Comparison of ENCODE assay signal across 11 cellular contexts in the genomic region with DNA sequence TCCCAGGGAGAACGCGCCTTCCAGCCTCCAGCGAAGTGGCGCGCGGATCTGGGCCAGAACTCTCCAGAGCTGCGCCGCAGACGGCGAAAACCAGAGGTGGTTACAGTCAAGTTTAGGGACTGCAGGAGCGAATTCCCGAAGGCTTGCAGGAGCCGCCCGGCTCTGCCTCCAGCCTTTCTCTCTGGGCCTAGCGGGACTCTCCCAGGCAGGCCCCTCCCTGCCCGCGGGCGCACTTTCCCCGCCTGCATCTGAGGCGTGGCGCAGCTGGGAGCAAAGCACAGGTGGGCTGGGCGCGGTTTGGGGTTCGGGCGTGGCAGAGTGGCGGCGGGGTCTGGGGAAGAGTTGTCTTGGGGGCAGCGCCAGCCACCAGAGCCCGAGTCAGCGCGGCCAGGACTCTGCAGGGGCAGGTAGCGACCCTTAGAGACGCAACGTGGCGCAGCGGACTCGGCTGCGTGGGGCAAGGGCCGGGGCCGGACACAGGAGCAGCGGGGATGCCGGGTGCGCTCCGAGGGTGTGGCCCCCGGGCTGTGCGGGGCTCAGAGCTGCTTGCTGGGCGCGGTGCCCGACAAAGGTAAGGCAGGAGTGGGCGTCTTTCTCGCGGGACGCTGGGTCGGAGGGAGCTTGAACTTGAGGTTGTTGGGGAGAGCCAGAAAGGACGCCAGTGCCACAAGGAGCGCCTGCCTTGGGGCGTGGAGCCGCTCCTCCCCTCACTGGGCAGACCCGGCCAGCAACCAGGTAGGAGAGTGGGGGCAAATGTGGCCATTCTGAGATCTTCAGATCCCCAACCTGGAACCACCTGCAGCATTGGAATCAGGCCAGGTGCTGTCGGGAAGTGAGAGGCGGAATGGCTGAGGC.
A peak's percentile ranks its signal among the peaks of the same experiment; 100 is the strongest.
DNase-seq lines count a peak whose midpoint lies in the region; ATAC-seq, FAIRE-seq and TF ChIP-seq lines count a peak whose summit lies in the region.
"Had no signal": no experiment of that assay in that cellular context is flagged by ENCODE, and none has a peak within 500 bp of the region (broad histone marks: within the 10 kb centered on the region; RNA-seq: fewer than 3 reads in every experiment).

No MANE protein-coding gene starts in this region.

- no peak for ATAC-seq in HG03342 (IDR thresholded peaks at IDR 0.05; ENCODE audit: unreplicated experiment)

- no peaks in the 10 kb centered on the region for H4K20me1 ChIP-seq in astrocyte (ENCODE audit: insufficient read depth, low read length)

- H2AFZ ChIP-seq in astrocyte (ENCODE audit: low read depth, low read length): peak overlapping the region; percentile 66

- H3K9me3 ChIP-seq in astrocyte (ENCODE audit: insufficient read depth, low read depth, low read length) (peaks cover 2% of the 10 kb centered on the region), skeletal muscle satellite cell (replicated peaks; ENCODE audit: low read length) (no peaks in the 10 kb centered on the region)
- H3K9me3 ChIP-seq: ascending aorta had no signal

- peak; percentile 50 for DNase-seq in NCI-H1105 (lab: John Stamatoyannopoulos, UW)
- peak; percentile 4 for DNase-seq in astrocyte (ENCODE audit: low read depth)
- DNase-seq in islet precursor cell: peak; percentile 84
- DNase-seq in T-helper 9 cell: no peak
- no peak for DNase-seq in NCI-H1436 (lab: John Stamatoyannopoulos, UW)
- DNase-seq: activated CD8-positive, alpha-beta memory T cell treated with anti-CD3 and anti-CD28 coated beads, Interleukin-2, amount 50 U/mL, for 48 hours; NCI-H187 treated with DMSO at 0.1 percent for 48 hours had no signal

- H3K36me3 Mint-ChIP-seq in astrocyte (ENCODE audit: low read depth, unreplicated experiment): no peaks in the 10 kb centered on the region

- H3K27ac ChIP-seq in astrocyte (ENCODE audit: low read depth, low read length): no peak overlapping the region
- H3K27ac ChIP-seq: ascending aorta had no signal

- no peak for FAIRE-seq in astrocyte (lab: Jason Lieb, UNC)
- FAIRE-seq: TTC549 had no signal

- no peak overlapping the region for H3K4me3 Mint-ChIP-seq in astrocyte (ENCODE audit: unreplicated experiment)

- H3K27ac Mint-ChIP-seq in astrocyte (ENCODE audit: unreplicated experiment): no peak overlapping the region

- H3K4me1 Mint-ChIP-seq in astrocyte (ENCODE audit: low read depth, unreplicated experiment): no peaks in the 10 kb centered on the region

- H3K4me1 ChIP-seq in astrocyte (ENCODE audit: insufficient read depth, low read length) (no peaks in the 10 kb centered on the region), skeletal muscle satellite cell (ENCODE audit: control insufficient read depth, insufficient read depth, low read length) (peaks cover 10% of the 10 kb centered on the region)
- H3K4me1 ChIP-seq: ascending aorta had no signal

- H3K27me3 ChIP-seq in astrocyte (ENCODE audit: insufficient read depth, low read length) (peaks cover 3% of the 10 kb centered on the region), skeletal muscle satellite cell (ENCODE audit: control insufficient read depth, insufficient read depth, low read length) (no peaks in the 10 kb centered on the region)
- H3K27me3 ChIP-seq: ascending aorta had no signal

- H3K4me2 ChIP-seq in astrocyte (ENCODE audit: low read length): peak overlapping the region; percentile 84
- peak overlapping the region; percentile 88 for H3K4me2 ChIP-seq in skeletal muscle satellite cell (ENCODE audit: low read length)

- no peak for TF ChIP-seq CTCF in astrocyte (IDR thresholded peaks at IDR 0.05; ENCODE audit: insufficient read depth, low read depth, low read length)

- H3K36me3 ChIP-seq in astrocyte (ENCODE audit: insufficient read depth, low read length) (no peaks in the 10 kb centered on the region), skeletal muscle satellite cell (ENCODE audit: insufficient read depth, low read length) (no peaks in the 10 kb centered on the region)
- H3K36me3 ChIP-seq: ascending aorta had no signal

- H3K4me3 ChIP-seq in astrocyte (ENCODE audit: insufficient read depth, low read depth, low read length) (peak overlapping the region; percentile 49), skeletal muscle satellite cell (ENCODE audit: low read length) (peak overlapping the region; percentile 62)

- no peaks in the 10 kb centered on the region for H3K27me3 Mint-ChIP-seq in astrocyte (ENCODE audit: low read depth, unreplicated experiment)

- H3K9me3 Mint-ChIP-seq in astrocyte (ENCODE audit: unreplicated experiment): peaks cover 3% of the 10 kb centered on the region

- H3K79me2 ChIP-seq in astrocyte (ENCODE audit: insufficient read depth, low read length): no peaks in the 10 kb centered on the region

- H3K9ac ChIP-seq in astrocyte (ENCODE audit: low read length) (no peak overlapping the region), skeletal muscle satellite cell (ENCODE audit: low read depth, low read length) (no peak overlapping the region)

Comparison
In these comparisons a context has a peak if more than half of its experiments do, and no peak if none do; other contexts are left out.
1. DNase-seq: peak in NCI-H1105 (single experiment), astrocyte (single experiment) and islet precursor cell (single experiment); none in T-helper 9 cell (single experiment) and NCI-H1436 (single experiment).